ENCODE assay signal across 9 cellular contexts in the genomic region with DNA sequence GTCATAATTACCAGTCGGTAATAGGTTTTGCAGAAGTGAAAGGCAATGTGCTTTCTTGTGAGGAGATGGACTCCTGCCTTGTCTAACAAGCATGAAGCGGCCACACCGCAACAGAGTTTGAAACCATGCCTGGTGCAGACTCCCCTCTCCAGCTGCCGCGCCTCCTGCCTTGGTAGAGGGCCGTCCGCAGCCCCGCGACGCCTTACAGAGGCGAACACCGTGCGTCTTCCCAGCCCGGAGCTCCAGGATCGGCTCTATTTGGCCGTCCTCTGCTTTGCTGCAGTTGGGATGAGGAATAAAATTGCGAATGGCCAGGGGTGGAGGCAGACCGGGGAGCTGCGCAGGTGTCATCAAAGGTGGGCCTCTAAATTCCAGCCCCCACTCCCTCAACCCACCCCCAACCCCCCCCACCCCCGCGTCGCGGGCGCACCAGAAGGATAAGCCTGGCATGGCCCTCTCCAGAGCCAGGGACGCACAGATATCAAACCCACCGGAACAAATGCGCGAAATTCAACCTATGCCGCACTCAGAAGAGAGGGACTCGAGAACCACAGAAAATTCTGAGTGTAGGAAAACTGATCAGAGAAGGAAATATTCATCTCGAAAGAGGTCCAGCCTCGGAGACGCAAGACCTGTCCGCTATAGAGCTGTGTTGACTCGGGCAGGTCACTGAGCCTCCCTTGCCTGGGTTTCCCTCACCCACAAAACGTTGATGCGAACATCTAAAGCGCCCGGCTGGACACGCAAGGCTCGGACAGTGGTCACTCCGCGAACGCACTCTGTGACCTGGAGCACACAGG. TPM values are rescaled to one million over a fixed set of nuclear protein-coding genes. Genes with fewer than 3 reads are reported as not detected.
DNase-seq lines count a peak whose midpoint lies in the region; ATAC-seq, FAIRE-seq and TF ChIP-seq lines count a peak whose summit lies in the region.
"Had no signal": no experiment of that assay in that cellular context is flagged by ENCODE, and none has a peak within 500 bp of the region (broad histone marks: within the 10 kb centered on the region; RNA-seq: fewer than 3 reads in every experiment).

No MANE protein-coding gene starts in this region.

- H3K36me3 ChIP-seq in mammary epithelial cell (ENCODE audit: insufficient read depth, low read length) = no peaks in the 10 kb centered on the region
- no peaks in the 10 kb centered on the region for H3K36me3 ChIP-seq in mucosa of stomach (ENCODE audit: control insufficient read depth, insufficient read depth, low read length)
- H3K36me3 ChIP-seq: neutrophil had no signal

- no peak for TF ChIP-seq POLR2A in H54 (IDR thresholded peaks at IDR 0.05; ENCODE audit: low read depth, low read length)

- DNase-seq in GM10248 (ENCODE audit: extremely low spot score) (peak; percentile 56), mammary epithelial cell (no peak), globus pallidus (ENCODE audit: low spot score) (no peak), H54 (ENCODE audit: insufficient read length, low spot score) (no peak), NCI-H1105 (lab: John Stamatoyannopoulos, UW) (no peak)

- H3K4me1 ChIP-seq in mammary epithelial cell (ENCODE audit: insufficient read depth, low read length) (peaks cover 13% of the 10 kb centered on the region), mucosa of stomach (ENCODE audit: control insufficient read depth, insufficient read depth, low read length) (peaks cover 14% of the 10 kb centered on the region)

- H3K4me3 ChIP-seq in mammary epithelial cell (replicated peaks in 1 of 3; ENCODE audit: insufficient read depth in 1 of 3, low read depth in 2 of 3, low read length in 3 of 3) (peak overlapping the region; percentile 62 to 66 (median 62)), mucosa of stomach (ENCODE audit: low read length) (peak overlapping the region; percentile 47)

- dilution Hi-C loops in mammary epithelial cell (cut with HindIII; ENCODE audit: low sequenced_read_pairs) = loop anchor here (5.0 kb wide), 1 partner anchor 72 kb away; no protein-coding TSS in a partner anchor

- peak overlapping the region; percentile 87 for H2AFZ ChIP-seq in mammary epithelial cell (ENCODE audit: low read depth, low read length)

- TF ChIP-seq CTCF in GM10248 (IDR thresholded peaks at IDR 0.05; ENCODE audit: control extremely low read depth, extremely low read depth, low read depth, missing control alignments) = no peak
- TF ChIP-seq CTCF in mammary epithelial cell (conservative IDR thresholded peaks at IDR 0.05 in 1 of 2, IDR thresholded peaks at IDR 0.05 in 1 of 2; ENCODE audit: extremely low read depth in 1 of 2, insufficient read depth in 1 of 2, low read depth in 1 of 2, low read length in 2 of 2) = no peak

- H3K27ac Mint-ChIP-seq in IgD-negative memory B cell = peak overlapping the region; percentile 14 to 71 (median 63)

- H3K79me2 ChIP-seq in mammary epithelial cell (ENCODE audit: insufficient read depth, low read length) = no peaks in the 10 kb centered on the region

- peak overlapping the region; percentile 97 for H3K4me2 ChIP-seq in mammary epithelial cell (ENCODE audit: insufficient read depth, low read depth, low read length)

- H3K9ac ChIP-seq in mammary epithelial cell (ENCODE audit: insufficient read depth, low read length) = no peak overlapping the region
- peak overlapping the region; percentile 9 for H3K9ac ChIP-seq in mucosa of stomach (ENCODE audit: low read length)

- intact Hi-C loops in mammary epithelial cell (cut with micrococcal nuclease) = loop anchor here (5.0 kb wide), 2 partner anchors 133 to 362 kb away; partner anchors contain the start of gene DNAH6

- H3K4me3 Mint-ChIP-seq in IgD-negative memory B cell = peak overlapping the region; percentile 83 to 94 (median 89)

- H3K9me3 Mint-ChIP-seq in IgD-negative memory B cell = no peaks in the 10 kb centered on the region

- in situ Hi-C loops in mammary epithelial cell (cut with MboI; ENCODE audit: low sequenced_read_pairs in 2 of 2) = loop anchor here (10.0 to 25.0 kb wide), 2 partner anchors 385 to 392 kb away; no protein-coding TSS in a partner anchor

- no peaks in the 10 kb centered on the region for H4K20me1 ChIP-seq in mammary epithelial cell (ENCODE audit: insufficient read depth, low read length)

- no peaks in the 10 kb centered on the region for H3K9me3 ChIP-seq in mammary epithelial cell (replicated peaks; ENCODE audit: insufficient read depth, low read length)
- no peaks in the 10 kb centered on the region for H3K9me3 ChIP-seq in mucosa of stomach (ENCODE audit: control insufficient read depth, low read length)
- H3K9me3 ChIP-seq: neutrophil had no signal

- H3K4me1 Mint-ChIP-seq in IgD-negative memory B cell = peaks cover 15 to 24% (median 19%) of the 10 kb centered on the region in 3 donors

- no TSS peak for BruUV-seq in mammary epithelial cell (replicated peaks; lab: Mats Ljungman, UMichigan)

- CTCF ChIA-PET in GM10248 (lab: Yijun Ruan, JAX) = interaction anchor here (1.4 to 5.0 kb wide), 3 partner anchors 15 to 46 kb away, joined by 3 to 26 read pairs (median 21); no protein-coding TSS in a partner anchor
- CTCF ChIA-PET in mammary epithelial cell (lab: Charles Lee; ENCODE audit: low non-redundant PET) = no interaction called here

- FAIRE-seq in H54 (lab: Jason Lieb, UNC) = no peak

- peak; percentile 62 for ATAC-seq in GM21423 (IDR thresholded peaks at IDR 0.05; ENCODE audit: unreplicated experiment)

- H3K36me3 Mint-ChIP-seq in IgD-negative memory B cell = peaks cover 2% of the 10 kb centered on the region

- no peak overlapping the region for H3K27ac ChIP-seq in mammary epithelial cell (ENCODE audit: insufficient read depth, low read depth, low read length)
- H3K27ac ChIP-seq: neutrophil had no signal

- H3K27me3 ChIP-seq in mammary epithelial cell (ENCODE audit: insufficient read depth, low read length) (no peaks in the 10 kb centered on the region), mucosa of stomach (ENCODE audit: control insufficient read depth, insufficient read depth, low read length) (peaks cover 18% of the 10 kb centered on the region)

- POLR2A ChIA-PET in GM10248 (lab: Yijun Ruan, JAX) = no interaction called here

- peaks cover 9% of the 10 kb centered on the region for H3K27me3 Mint-ChIP-seq in IgD-negative memory B cell

- 17% methylated on average over 33 of the region's 44 CpGs for WGBS in mammary epithelial cell (ENCODE audit: low coverage, missing lambda C conversion rate)

RNA-seq across cellular contexts. Expression of gene TRABD2A, which starts 1.1 kb away (rescaled TPM):
- polyA plus RNA-seq in IgD-negative memory B cell (5.7 TPM), mammary epithelial cell (11.5 TPM)
- 10 to 100 TPM in 1 of 2 donors, 1 to 10 TPM in 1; 9.7 to 20.7 TPM for total RNA-seq in mammary epithelial cell
- polyA minus RNA-seq in mammary epithelial cell = 16.4 TPM

RNA-seq across cellular contexts. Expression of gene TMSB10, which starts 25.7 kb away (rescaled TPM):
- polyA plus RNA-seq in IgD-negative memory B cell (6,394 TPM), mammary epithelial cell (9,658 TPM)
- 1,000 to 10,000 TPM; 3,165 to 4,185 TPM for total RNA-seq in mammary epithelial cell
- 1,882 TPM for polyA minus RNA-seq in mammary epithelial cell
